ENCODE assay signal across 14 cellular contexts in genomic region chr2:45874324-45874723, GRCh38.
DNase-seq lines count a peak whose midpoint lies in the region; ATAC-seq and TF ChIP-seq lines count a peak whose summit lies in the region.
"Had no signal": no experiment of that assay in that cellular context is flagged by ENCODE, and none has a peak within 500 bp of the region (broad histone marks: within the 10 kb centered on the region; RNA-seq: fewer than 3 reads in every experiment).

No MANE protein-coding gene starts in this region.

- H3K9me3 Mint-ChIP-seq in activated CD4-positive, alpha-beta T cell treated with anti-CD3 and anti-CD28 coated beads, Interleukin-2, amount 10 ng/mL, durations not matched to agents 7 days and 5 days, result peaks cover 13% of the 10 kb centered on the region

- no peak overlapping the region for H3K9ac ChIP-seq in PC-3 (ENCODE audit: low read length)

- ATAC-seq in PC-3 (no peak), Right ventricle myocardium superior (ENCODE audit: poor library complexity) (peak; percentile 93), sciatic nerve (peak; percentile 86), GM21526 (IDR thresholded peaks at IDR 0.05; ENCODE audit: low FRiP score, unreplicated experiment) (no peak)
- ATAC-seq: Panc1 had no signal

- no peak overlapping the region for H2AFZ ChIP-seq in PC-3 (ENCODE audit: low read length)

- H3K27me3 Mint-ChIP-seq in activated CD4-positive, alpha-beta T cell treated with anti-CD3 and anti-CD28 coated beads, Interleukin-2, amount 10 ng/mL, durations not matched to agents 7 days and 5 days, result no peaks in the 10 kb centered on the region
- H3K27me3 Mint-ChIP-seq: activated naive CD8-positive, alpha-beta T cell had no signal

- H3K4me2 ChIP-seq in PC-3 (ENCODE audit: low read length), result no peak overlapping the region

- TF ChIP-seq CTCF in PC-3 (conservative IDR thresholded peaks at IDR 0.05; ENCODE audit: low read depth, low read length), result no peak

- H3K36me3 ChIP-seq in MG63, result peaks cover 7% of the 10 kb centered on the region
- peaks cover 4% of the 10 kb centered on the region; the same call in 1 of the 2 replicates for H3K36me3 ChIP-seq in PC-3 (ENCODE audit: low read depth, low read length)
- H3K36me3 ChIP-seq: neutrophil had no signal

- H3K4me1 Mint-ChIP-seq in activated CD4-positive, alpha-beta T cell treated with anti-CD3 and anti-CD28 coated beads, Interleukin-2, amount 10 ng/mL, durations not matched to agents 7 days and 5 days, result peaks cover 29% of the 10 kb centered on the region

- BruUV-seq in PC-3 (replicated peaks; lab: Mats Ljungman, UMichigan), result no TSS peak

- H4K20me1 ChIP-seq in PC-3 (ENCODE audit: low read length), result no peaks in the 10 kb centered on the region

- H3K27me3 ChIP-seq in MG63, result no peaks in the 10 kb centered on the region
- H3K27me3 ChIP-seq in PC-3 (ENCODE audit: low read length), result no peaks in the 10 kb centered on the region
- H3K27me3 ChIP-seq: neutrophil had no signal

- DNase-seq in MG63 (peak; percentile 48), PC-3 (peak; percentile 19), Right ventricle myocardium superior (peak; percentile 87), sciatic nerve (ENCODE audit: low spot score) (no peak), T1000 (lab: John Stamatoyannopoulos, UW) (no peak), dermis blood vessel endothelial cell (no peak)
- no peak for DNase-seq in activated CD4-positive, alpha-beta T cell treated with anti-CD3 and anti-CD28 coated beads, Interleukin-2, amount 10 ng/mL, durations not matched to agents 7 days and 5 days
- DNase-seq: GF-D8; stimulated activated naive CD4-positive, alpha-beta T cell; T-helper 2 cell had no signal

- H3F3A ChIP-seq in PC-3 (ENCODE audit: low read length, unreplicated experiment), result no peaks in the 10 kb centered on the region

- intact Hi-C loops in PC-3 (cut with micrococcal nuclease), result no loop called here
- intact Hi-C loops in Right ventricle myocardium superior (cut with DNase I), result no loop called here
- intact Hi-C loops in sciatic nerve (cut with DNase I), result no loop called here

- POLR2A ChIA-PET in PC-3 (lab: Charles Lee; ENCODE audit: unreplicated experiment), result no interaction called here
- POLR2A ChIA-PET in activated CD4-positive, alpha-beta T cell treated with anti-CD3 and anti-CD28 coated beads, Interleukin-2, amount 10 ng/mL, durations not matched to agents 7 days and 5 days (lab: Charles Lee), result no interaction called here

- peaks cover 31% of the 10 kb centered on the region for H3K36me3 Mint-ChIP-seq in activated CD4-positive, alpha-beta T cell treated with anti-CD3 and anti-CD28 coated beads, Interleukin-2, amount 10 ng/mL, durations not matched to agents 7 days and 5 days (ENCODE audit: low read depth)

- H3K27ac Mint-ChIP-seq in activated CD4-positive, alpha-beta T cell treated with anti-CD3 and anti-CD28 coated beads, Interleukin-2, amount 10 ng/mL, durations not matched to agents 7 days and 5 days, result no peak overlapping the region
- H3K27ac Mint-ChIP-seq: activated naive CD8-positive, alpha-beta T cell had no signal

- no peak overlapping the region for H3K4me3 ChIP-seq in MG63
- H3K4me3 ChIP-seq in PC-3 (ENCODE audit: low read length), result no peak overlapping the region

- peaks cover 28% of the 10 kb centered on the region for H3K9me3 ChIP-seq in MG63
- peaks cover 4% of the 10 kb centered on the region; the same call in 1 of the 2 replicates for H3K9me3 ChIP-seq in PC-3 (ENCODE audit: low read length)

- H3K27ac ChIP-seq in PC-3 (ENCODE audit: low read length), result no peak overlapping the region
- H3K27ac ChIP-seq: neutrophil had no signal

- H3K79me2 ChIP-seq in PC-3 (ENCODE audit: low read length), result no peaks in the 10 kb centered on the region

- CTCF ChIA-PET in PC-3 (lab: Charles Lee), result no interaction called here
- CTCF ChIA-PET in activated CD4-positive, alpha-beta T cell treated with anti-CD3 and anti-CD28 coated beads, Interleukin-2, amount 10 ng/mL, durations not matched to agents 7 days and 5 days (lab: Charles Lee), result interaction anchor here (1.1 to 1.5 kb wide), 4 partner anchors 9 to 95 kb away, joined by 3 read pairs; no protein-coding TSS in a partner anchor

- no peaks in the 10 kb centered on the region for H3K9me2 ChIP-seq in PC-3 (replicated peaks; ENCODE audit: low read length)

- H3K4me3 Mint-ChIP-seq in activated CD4-positive, alpha-beta T cell treated with anti-CD3 and anti-CD28 coated beads, Interleukin-2, amount 10 ng/mL, durations not matched to agents 7 days and 5 days, result no peak overlapping the region
- H3K4me3 Mint-ChIP-seq: activated naive CD8-positive, alpha-beta T cell had no signal

- no peaks in the 10 kb centered on the region for H3K4me1 ChIP-seq in PC-3 (ENCODE audit: insufficient read depth, low read length)

Comparison
In these comparisons a context has a peak if more than half of its experiments do, and no peak if none do; other contexts are left out.
1. DNase-seq: peak in MG63 (single experiment), PC-3 (single experiment) and Right ventricle myocardium superior (single experiment); none in sciatic nerve (single experiment), T1000 (single experiment), dermis blood vessel endothelial cell (single experiment) and activated CD4-positive, alpha-beta T cell treated with anti-CD3 and anti-CD28 coated beads, Interleukin-2, amount 10 ng/mL, durations not matched to agents 7 days and 5 days (single experiment).
2. ATAC-seq: peak in Right ventricle myocardium superior (single experiment) and sciatic nerve (single experiment); none in PC-3 (single experiment) and GM21526 (single experiment).